Comparison of ENCODE assay signal across 7 cellular contexts in genomic region chr14:101235042-101235871, GRCh38.
A peak's percentile ranks its signal among the peaks of the same experiment; 100 is the strongest.
DNase-seq lines count a peak whose midpoint lies in the region; ATAC-seq and TF ChIP-seq lines count a peak whose summit lies in the region.

No MANE protein-coding gene starts in this region.

- TF ChIP-seq POLR2A in esophagus muscularis mucosa (IDR thresholded peaks at IDR 0.05; ENCODE audit: low read depth) = no peak

- ATAC-seq in CD8-positive, alpha-beta T cell = no peak

- DNase-seq in DMS114 treated with DMSO at 0.1 percent for 48 hours (lab: John Stamatoyannopoulos, UW; ENCODE audit: unreplicated experiment) (peak; percentile 19), HEK293T (ENCODE audit: extremely low spot score) (peak; percentile 71), SK-MEL-5 (ENCODE audit: low read depth, low spot score) (peak; percentile 76), esophagus muscularis mucosa (ENCODE audit: extremely low spot score) (no peak), neural crest cell (ENCODE audit: low read depth, low spot score) (peak; percentile 83), NK-92 (lab: John Stamatoyannopoulos, UW; ENCODE audit: unreplicated experiment) (no peak)
- no peak for DNase-seq in CD8-positive, alpha-beta T cell

- no peaks in the 10 kb centered on the region for H3K36me3 Mint-ChIP-seq in neural crest cell (ENCODE audit: low read depth)
- H3K36me3 Mint-ChIP-seq in CD8-positive, alpha-beta T cell = no peaks in the 10 kb centered on the region

- no peak overlapping the region for H3K4me3 Mint-ChIP-seq in neural crest cell
- H3K4me3 Mint-ChIP-seq in CD8-positive, alpha-beta T cell = no peak overlapping the region

- intact Hi-C loops in esophagus muscularis mucosa (cut with DNase I) = no loop called here
- intact Hi-C loops in CD8-positive, alpha-beta T cell (cut with DNase I, micrococcal nuclease) = no loop called here

- no peak for TF ChIP-seq EP300 in esophagus muscularis mucosa (IDR thresholded peaks at IDR 0.05)

- no peaks in the 10 kb centered on the region for H3K9me3 Mint-ChIP-seq in neural crest cell
- no peaks in the 10 kb centered on the region for H3K9me3 Mint-ChIP-seq in CD8-positive, alpha-beta T cell

- TF ChIP-seq CTCF in esophagus muscularis mucosa (IDR thresholded peaks at IDR 0.05) (peak; percentile 35 to 51 (median 37)), neural crest cell (conservative IDR thresholded peaks at IDR 0.05) (peak; percentile 78)
- TF ChIP-seq CTCF in CD8-positive, alpha-beta T cell (IDR thresholded peaks at IDR 0.05) = no peak

- POLR2A ChIA-PET in HEK293T (lab: Yijun Ruan, JAX) = no interaction called here
- POLR2A ChIA-PET in CD8-positive, alpha-beta T cell (lab: Charles Lee) = no interaction called here

- no peaks in the 10 kb centered on the region for H3K9me3 ChIP-seq in esophagus muscularis mucosa
- no peaks in the 10 kb centered on the region for H3K9me3 ChIP-seq in CD8-positive, alpha-beta T cell (ENCODE audit: low read length)

- H3K27me3 ChIP-seq in esophagus muscularis mucosa = peaks cover 0 to 11% (median 0%) of the 10 kb centered on the region in 4 donors
- no peaks in the 10 kb centered on the region for H3K27me3 ChIP-seq in CD8-positive, alpha-beta T cell (ENCODE audit: insufficient read depth, low read length)

- H3K4me3 ChIP-seq in esophagus muscularis mucosa = no peak overlapping the region
- H3K4me3 ChIP-seq in CD8-positive, alpha-beta T cell (ENCODE audit: low read depth, low read length) = no peak overlapping the region

- no peaks in the 10 kb centered on the region for H3K27me3 Mint-ChIP-seq in neural crest cell (ENCODE audit: low read depth)
- H3K27me3 Mint-ChIP-seq in CD8-positive, alpha-beta T cell (ENCODE audit: low read depth) = peaks cover 12% of the 10 kb centered on the region

- H3K4me1 ChIP-seq in esophagus muscularis mucosa = peaks cover 0 to 10% (median 4%) of the 10 kb centered on the region in 4 donors
- H3K4me1 ChIP-seq in CD8-positive, alpha-beta T cell (ENCODE audit: insufficient read depth, low read length) = no peaks in the 10 kb centered on the region

- H3K4me1 Mint-ChIP-seq in neural crest cell = peaks cover 24% of the 10 kb centered on the region
- no peaks in the 10 kb centered on the region for H3K4me1 Mint-ChIP-seq in CD8-positive, alpha-beta T cell (ENCODE audit: low read depth)

- H3K36me3 ChIP-seq in esophagus muscularis mucosa = no peaks in the 10 kb centered on the region
- no peaks in the 10 kb centered on the region for H3K36me3 ChIP-seq in CD8-positive, alpha-beta T cell (ENCODE audit: insufficient read depth, low read length)

- CTCF ChIA-PET in HEK293T (lab: Yijun Ruan, JAX) = interaction anchor here (1.9 to 2.1 kb wide), 2 partner anchors 329 to 334 kb away, joined by 6 to 8 read pairs; no protein-coding TSS in a partner anchor
- CTCF ChIA-PET in CD8-positive, alpha-beta T cell (lab: Charles Lee) = no interaction called here

- H3K27ac Mint-ChIP-seq in neural crest cell (ENCODE audit: unreplicated experiment) = peak overlapping the region; percentile 88
- H3K27ac Mint-ChIP-seq in CD8-positive, alpha-beta T cell = no peak overlapping the region

- H3K27ac ChIP-seq in esophagus muscularis mucosa (replicated peaks in 1 of 4) = no peak overlapping the region
- no peak overlapping the region for H3K27ac ChIP-seq in CD8-positive, alpha-beta T cell (ENCODE audit: low read depth, low read length)

- 89% methylated on average over 14 of the region's 21 CpGs for WGBS in esophagus muscularis mucosa

- in situ Hi-C loops in SK-MEL-5 (cut with HindIII; ENCODE audit: low pct_unique_long_range_greater_than_20kb, low sequenced_read_pairs) = no loop called here

TF ChIP-seq in HEK293T, 16 proteins besides CTCF, POLR2A, EP300 and RAD21:
- TF ChIP-seq HDGF (IDR thresholded peaks at IDR 0.05; ENCODE audit: borderline replicate concordance) = no peak
- no peak for TF ChIP-seq FOXM1 (IDR thresholded peaks at IDR 0.05; ENCODE audit: borderline replicate concordance)
- TF ChIP-seq PKNOX1 (IDR thresholded peaks at IDR 0.05) = no peak
- no peak for TF ChIP-seq L3MBTL2 (conservative IDR thresholded peaks at IDR 0.05)
- no peak for TF ChIP-seq ELF4 (IDR thresholded peaks at IDR 0.05)
- no peak for TF ChIP-seq TARDBP (IDR thresholded peaks at IDR 0.05)
- no peak for TF ChIP-seq ARNT (IDR thresholded peaks at IDR 0.05)
- TF ChIP-seq CTBP1 (IDR thresholded peaks at IDR 0.05; ENCODE audit: borderline replicate concordance) = no peak
- TF ChIP-seq LEF1 (IDR thresholded peaks at IDR 0.05; ENCODE audit: borderline replicate concordance) = no peak
- no peak for TF ChIP-seq FOXK2 (IDR thresholded peaks at IDR 0.05)
- no peak for TF ChIP-seq SUZ12 (IDR thresholded peaks at IDR 0.05)
- TF ChIP-seq BHLHE40 (IDR thresholded peaks at IDR 0.05; ENCODE audit: borderline replicate concordance) = no peak
- TF ChIP-seq NFRKB (IDR thresholded peaks at IDR 0.05) = no peak
- no peak for TF ChIP-seq FOXA1 (IDR thresholded peaks at IDR 0.05)

Comparison
In these comparisons a context has a peak if more than half of its experiments do, and no peak if none do; other contexts are left out.
1. DNase-seq: peak in DMS114 treated with DMSO at 0.1 percent for 48 hours (single experiment), HEK293T (single experiment), SK-MEL-5 (single experiment) and neural crest cell (single experiment); none in esophagus muscularis mucosa (single experiment), CD8-positive, alpha-beta T cell (0 of 7) and NK-92 (single experiment).